15 cellular contexts compared by ENCODE assay signal in genomic region chr16:12289175-12290063, GRCh38.
DNase-seq lines count a peak whose midpoint lies in the region; ATAC-seq and TF ChIP-seq lines count a peak whose summit lies in the region.
"Had no signal": no experiment of that assay in that cellular context is flagged by ENCODE, and none has a peak within 500 bp of the region (broad histone marks: within the 10 kb centered on the region; RNA-seq: fewer than 3 reads in every experiment).

No MANE protein-coding gene starts in this region.

- H3K4me2 ChIP-seq in BLaER1 (peak overlapping the region; percentile 42), neural progenitor cell (no peak overlapping the region)

- H2AFZ ChIP-seq in neural progenitor cell (replicated peaks): no peak overlapping the region

- peaks cover 34% of the 10 kb centered on the region for H3K9me3 ChIP-seq in BLaER1
- no peaks in the 10 kb centered on the region for H3K9me3 ChIP-seq in neural progenitor cell (ENCODE audit: low read depth)

- H4K20me1 ChIP-seq in BLaER1 (no peaks in the 10 kb centered on the region; the same call in 1 of the 2 replicates), neural progenitor cell (ENCODE audit: low read depth) (no peaks in the 10 kb centered on the region)

- no peaks in the 10 kb centered on the region for H3F3A ChIP-seq in neural progenitor cell (ENCODE audit: low read depth)

- H3K9ac ChIP-seq in BLaER1 (no peak overlapping the region), neural progenitor cell (no peak overlapping the region)

- H3K27ac ChIP-seq in BLaER1: peak overlapping the region; percentile 1; the same call in 1 of the 2 replicates
- H3K27ac ChIP-seq in neural progenitor cell: no peak overlapping the region
- H3K27ac ChIP-seq: RWPE1 had no signal

- no peaks in the 10 kb centered on the region for H3K36me3 Mint-ChIP-seq in neural progenitor cell

- peaks cover 45% of the 10 kb centered on the region for H3K4me1 ChIP-seq in BLaER1
- no peaks in the 10 kb centered on the region for H3K4me1 ChIP-seq in neural progenitor cell

- peak; percentile 46 for DNase-seq in MV-4-11 (lab: John Stamatoyannopoulos, UW)
- peak; percentile 23 for DNase-seq in fibroblast of the aortic adventitia (ENCODE audit: low read depth)
- peak; percentile 20 for DNase-seq in neural progenitor cell (ENCODE audit: low spot score)
- DNase-seq in SKM-1 treated with dmso at 0.1 percent for 144 hours (lab: John Stamatoyannopoulos, UW; ENCODE audit: unreplicated experiment): no peak
- DNase-seq in activated CD4-positive, CD25-positive, alpha-beta regulatory T cell (lab: John Stamatoyannopoulos, UW): no peak
- DNase-seq: aorta; glutamatergic neuron; NCI-H748 treated with DMSO at 0.1 percent for 48 hours; stimulated activated CD4-positive, alpha-beta T cell treated with anti-CD3 and anti-CD28 coated beads, Interleukin-15, amount 100 ng/mL, for 24 hours; T-helper 1 cell had no signal

- ATAC-seq in GM19395 (IDR thresholded peaks at IDR 0.05; ENCODE audit: unreplicated experiment): no peak
- ATAC-seq in GM21526 (IDR thresholded peaks at IDR 0.05; ENCODE audit: low FRiP score, unreplicated experiment): no peak
- ATAC-seq: activated CD4-positive, CD25-positive, alpha-beta regulatory T cell treated with anti-CD3 and anti-CD28 coated beads, Interleukin-2, amount 50 U/mL, for 24 hours had no signal

- H3K79me2 ChIP-seq in neural progenitor cell (ENCODE audit: low read depth): no peaks in the 10 kb centered on the region

- H3K27me3 ChIP-seq in BLaER1: no peaks in the 10 kb centered on the region
- no peaks in the 10 kb centered on the region for H3K27me3 ChIP-seq in neural progenitor cell

- no peaks in the 10 kb centered on the region for H3K27me3 Mint-ChIP-seq in neural progenitor cell (ENCODE audit: insufficient read depth, low read depth)

- H3K9me3 Mint-ChIP-seq in neural progenitor cell: no peaks in the 10 kb centered on the region

- peaks cover 7% of the 10 kb centered on the region for H3K4me1 Mint-ChIP-seq in neural progenitor cell

- TF ChIP-seq CTCF in fibroblast of the aortic adventitia (IDR thresholded peaks at IDR 0.05; ENCODE audit: insufficient read depth, low read length): no peak
- TF ChIP-seq CTCF in neural progenitor cell (IDR thresholded peaks at IDR 0.05): no peak

- no peak overlapping the region for H3K4me3 ChIP-seq in BLaER1
- H3K4me3 ChIP-seq in fibroblast of the aortic adventitia (ENCODE audit: low read depth, low read length): no peak overlapping the region
- no peak overlapping the region for H3K4me3 ChIP-seq in neural progenitor cell

- H3K36me3 ChIP-seq in BLaER1 (peaks cover 41% of the 10 kb centered on the region), neural progenitor cell (no peaks in the 10 kb centered on the region)

- H3K4me3 Mint-ChIP-seq in neural progenitor cell: no peak overlapping the region

- no peak overlapping the region for H3K27ac Mint-ChIP-seq in neural progenitor cell

Comparison
In these comparisons a context has a peak if more than half of its experiments do, and no peak if none do; other contexts are left out.
1. DNase-seq: peak in MV-4-11 (single experiment), fibroblast of the aortic adventitia (single experiment) and neural progenitor cell (single experiment); none in SKM-1 treated with dmso at 0.1 percent for 144 hours (single experiment) and activated CD4-positive, CD25-positive, alpha-beta regulatory T cell (0 of 4).